Comparison of ENCODE assay signal across 25 cellular contexts in the genomic region with DNA sequence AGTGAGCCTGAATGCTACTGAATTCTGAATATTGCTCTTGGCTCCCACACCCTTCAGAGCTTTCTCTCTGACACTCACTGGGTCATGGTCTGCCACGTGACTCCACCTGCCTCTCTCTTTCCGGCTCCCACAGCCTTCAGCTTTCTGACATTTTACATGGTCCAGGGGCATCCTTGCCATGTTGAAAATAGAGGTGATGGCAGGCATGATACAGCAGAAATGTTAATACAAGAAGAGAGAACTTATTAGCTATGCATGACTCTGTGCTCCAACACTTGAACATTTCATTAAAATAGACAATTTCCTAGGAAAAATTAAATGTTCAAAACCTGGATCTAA.
"Had no signal": no experiment of that assay in that cellular context is flagged by ENCODE, and none has a peak within 500 bp of the region (broad histone marks: within the 10 kb centered on the region; RNA-seq: fewer than 3 reads in every experiment).

No MANE protein-coding gene starts in this region.

- DNase-seq: activated CD4-positive, alpha-beta memory T cell treated with anti-CD3 and anti-CD28 coated beads, Interleukin-2, amount 10 ng/mL, durations not matched to agents 7 days and 5 days; activated CD4-positive, alpha-beta T cell treated with anti-CD3 and anti-CD28 coated beads for 1 hour; activated CD4-positive, alpha-beta T cell treated with anti-CD3 and anti-CD28 coated beads for 48 hours; activated CD4-positive, CD25-positive, alpha-beta regulatory T cell; activated CD8-positive, alpha-beta memory T cell treated with anti-CD3 and anti-CD28 coated beads for 24 hours; activated CD8-positive, alpha-beta memory T cell treated with anti-CD3 and anti-CD28 coated beads, Interleukin-2, amount 10 ng/mL, durations not matched to agents 7 days and 5 days; activated CD8-positive, alpha-beta memory T cell treated with anti-CD3 and anti-CD28 coated beads, Interleukin-2, amount 50 U/mL, for 48 hours; activated effector memory CD4-positive, alpha-beta T cell treated with Interleukin-2 at 50 U/mL for 16 hours; activated naive CD4-positive, alpha-beta T cell treated with anti-CD3 and anti-CD28 coated beads, Interleukin-2, amount 10 ng/mL, durations not matched to agents 7 days and 5 days; activated T-cell treated with anti-CD3 and anti-CD28 coated beads, Interleukin-2, amount 50 U/mL, for 48 hours; amniotic stem cell; brain microvascular endothelial cell; central memory CD4-positive, alpha-beta T cell; NCI-H1417; NCI-H187; NCI-H2029 treated with DMSO at 0.1 percent for 48 hours; NCI-H2171 treated with DMSO at 0.1 percent for 48 hours; NCI-H2227 treated with DMSO at 0.1 percent for 48 hours; NCI-H446 treated with DMSO at 0.1 percent for 48 hours; SJCRH30; T1000; WERI-Rb-1 had no signal

- H3K4me3 ChIP-seq: SJCRH30, SK-N-MC had no signal

- H3K36me3 ChIP-seq: brain microvascular endothelial cell, SJCRH30, WERI-Rb-1 had no signal

- H3K4me1 ChIP-seq: SJCRH30 had no signal

- H3K9me3 ChIP-seq: SJCRH30 had no signal

- FAIRE-seq: colon had no signal

- H3K27ac ChIP-seq: brain microvascular endothelial cell, SJCRH30, SK-N-MC, WERI-Rb-1 had no signal

- ATAC-seq: activated CD8-positive, alpha-beta memory T cell treated with anti-CD3 and anti-CD28 coated beads, Interleukin-2, amount 10 ng/mL, durations not matched to agents 7 days and 5 days; Panc1 had no signal
